Comparison of ENCODE assay signal across 10 cellular contexts in genomic region chr2:119864318-119864717, GRCh38.
DNase-seq lines count a peak whose midpoint lies in the region; ATAC-seq and TF ChIP-seq lines count a peak whose summit lies in the region.
"Had no signal": no experiment of that assay in that cellular context is flagged by ENCODE, and none has a peak within 500 bp of the region (broad histone marks: within the 10 kb centered on the region; RNA-seq: fewer than 3 reads in every experiment).

No MANE protein-coding gene starts in this region.

- no peak overlapping the region for H3K4me3 ChIP-seq in naive thymus-derived CD4-positive, alpha-beta T cell (ENCODE audit: low read length)
- no peak overlapping the region for H3K4me3 ChIP-seq in osteoblast (ENCODE audit: insufficient read depth, low read length)

- no peak overlapping the region for H3K4me2 ChIP-seq in osteoblast (ENCODE audit: insufficient read depth, low read length)

- H3K36me3 ChIP-seq in naive thymus-derived CD4-positive, alpha-beta T cell (ENCODE audit: control insufficient read depth in 2 of 3, insufficient read depth in 3 of 3, low read length in 3 of 3) = no peaks in the 10 kb centered on the region
- no peaks in the 10 kb centered on the region for H3K36me3 ChIP-seq in osteoblast (ENCODE audit: insufficient read depth, low read length)

- H3K27me3 ChIP-seq in naive thymus-derived CD4-positive, alpha-beta T cell (ENCODE audit: control insufficient read depth in 2 of 2, insufficient read depth in 2 of 2, low read length in 2 of 2) = no peaks in the 10 kb centered on the region
- no peaks in the 10 kb centered on the region for H3K27me3 ChIP-seq in osteoblast (ENCODE audit: insufficient read depth, low read length)

- ATAC-seq in GM18511 (IDR thresholded peaks at IDR 0.05; ENCODE audit: unreplicated experiment) = peak; percentile 54
- ATAC-seq in HG02759 (IDR thresholded peaks at IDR 0.05; ENCODE audit: unreplicated experiment) = peak; percentile 53
- peak; percentile 76 for ATAC-seq in naive thymus-derived CD4-positive, alpha-beta T cell

- peak overlapping the region in 1 of 9 donors; percentile 7 for H3K27ac Mint-ChIP-seq in naive thymus-derived CD4-positive, alpha-beta T cell

- H3K79me2 ChIP-seq in osteoblast (ENCODE audit: insufficient read depth, low read length) = no peaks in the 10 kb centered on the region

- POLR2A ChIA-PET in naive thymus-derived CD4-positive, alpha-beta T cell (lab: Charles Lee) = no interaction called here

- no peaks in the 10 kb centered on the region for H3K27me3 Mint-ChIP-seq in naive thymus-derived CD4-positive, alpha-beta T cell

- CTCF ChIA-PET in naive thymus-derived CD4-positive, alpha-beta T cell (lab: Charles Lee) = no interaction called here

- no peaks in the 10 kb centered on the region for H4K20me1 ChIP-seq in osteoblast (ENCODE audit: insufficient read depth, low read length)

- DNase-seq in SIG-M5 (lab: John Stamatoyannopoulos, UW) = peak; percentile 14
- DNase-seq in naive thymus-derived CD4-positive, alpha-beta T cell = no peak
- no peak for DNase-seq in osteoblast (ENCODE audit: insufficient read length, low spot score, missing footprints)
- no peak for DNase-seq in GM19238 (ENCODE audit: insufficient read length, low spot score)
- no peak for DNase-seq in OCI-M2 (lab: John Stamatoyannopoulos, UW; ENCODE audit: unreplicated experiment)
- no peak for DNase-seq in SHP77 (lab: John Stamatoyannopoulos, UW)
- DNase-seq: NCI-H524 treated with DMSO at 0.1 percent for 48 hours had no signal

- no peak overlapping the region for H3K27ac ChIP-seq in naive thymus-derived CD4-positive, alpha-beta T cell (ENCODE audit: low read depth, low read length)
- no peak overlapping the region for H3K27ac ChIP-seq in osteoblast (ENCODE audit: low read depth, low read length)
- H3K27ac ChIP-seq: VCaP had no signal

- no peaks in the 10 kb centered on the region for H3K9me3 ChIP-seq in naive thymus-derived CD4-positive, alpha-beta T cell (ENCODE audit: control insufficient read depth in 2 of 3, low read length in 3 of 3)
- H3K9me3 ChIP-seq in osteoblast (ENCODE audit: low read depth, low read length) = no peaks in the 10 kb centered on the region

- H3K4me1 ChIP-seq in naive thymus-derived CD4-positive, alpha-beta T cell (ENCODE audit: control insufficient read depth in 2 of 2, insufficient read depth in 2 of 2, low read length in 2 of 2) = peaks cover 11 to 30% of the 10 kb centered on the region in 2 donors
- H3K4me1 ChIP-seq in osteoblast (ENCODE audit: insufficient read depth, low read length) = no peaks in the 10 kb centered on the region

- peaks cover 0 to 2% (median 0%) of the 10 kb centered on the region in 11 donors for H3K9me3 Mint-ChIP-seq in naive thymus-derived CD4-positive, alpha-beta T cell

- intact Hi-C loops in naive thymus-derived CD4-positive, alpha-beta T cell (cut with micrococcal nuclease) = no loop called here

- peak overlapping the region in 3 of 10 donors; percentile 7 to 15 (median 14) for H3K4me3 Mint-ChIP-seq in naive thymus-derived CD4-positive, alpha-beta T cell

- H2AFZ ChIP-seq in osteoblast (ENCODE audit: low read length) = no peak overlapping the region

- H3K36me3 Mint-ChIP-seq in naive thymus-derived CD4-positive, alpha-beta T cell = peaks cover 8 to 51% (median 37%) of the 10 kb centered on the region in 5 donors

- no peak for TF ChIP-seq CTCF in osteoblast (IDR thresholded peaks at IDR 0.05; ENCODE audit: extremely low read depth, low read depth, low read length)

- H3K4me1 Mint-ChIP-seq in naive thymus-derived CD4-positive, alpha-beta T cell = peaks cover 35 to 91% (median 81%) of the 10 kb centered on the region in 7 donors
